ENCODE assay signal across 1 cellular context in genomic region chr2:200664770-200665494, GRCh38.
TF ChIP-seq lines count a peak whose summit lies in the region.

No MANE protein-coding gene starts in this region.

TF ChIP-seq in A549, 52 proteins besides CTCF, POLR2A, EP300 and RAD21 (continued from another document):
- TF ChIP-seq E2F6 (IDR thresholded peaks at IDR 0.05; ENCODE audit: borderline replicate concordance, low read depth) (no peak), CBX8 (IDR thresholded peaks at IDR 0.05) (no peak), REST (IDR thresholded peaks at IDR 0.05) (no peak), SMC3 (IDR thresholded peaks at IDR 0.05) (no peak), PHF8 (IDR thresholded peaks at IDR 0.05; ENCODE audit: borderline replicate concordance, low read depth) (no peak), HEYL (CRISPR knock-in tag; IDR thresholded peaks at IDR 0.05) (no peak), MAX (IDR thresholded peaks at IDR 0.05) (no peak)
